Comparison of ENCODE assay signal across 1 cellular context in genomic region chr5:149837680-149838269, GRCh38.
A peak's percentile ranks its signal among the peaks of the same experiment; 100 is the strongest.
TF ChIP-seq lines count a peak whose summit lies in the region.

No MANE protein-coding gene starts in this region.

TF ChIP-seq in K562, 482 proteins besides CTCF, POLR2A, EP300 and RAD21 (continued from another document and continues in another):
- TF ChIP-seq DEAF1 (CRISPR knock-in tag; IDR thresholded peaks at IDR 0.05) (peak; percentile 73), RCOR1 (IDR thresholded peaks at IDR 0.05; ENCODE audit: borderline replicate concordance in 1 of 2, low read depth in 2 of 2, low read length in 2 of 2) (0 out of 4 replicates have a peak, but pooled peaks of 1 of the 2 experiments have one; percentile 13), PHB (CRISPR knock-in tag; IDR thresholded peaks at IDR 0.05) (no peak), CCAR2 (IDR thresholded peaks at IDR 0.05; ENCODE audit: low read depth, low read length) (no peak), GTF2F1 (IDR thresholded peaks at IDR 0.05; ENCODE audit: low read depth, low read length) (no peak), POLR3A (IDR thresholded peaks at IDR 0.05; ENCODE audit: borderline replicate concordance, extremely low read depth, insufficient read depth, insufficient read length) (no peak), KHSRP (IDR thresholded peaks at IDR 0.05) (no peak), ZNF280B (CRISPR knock-in tag; IDR thresholded peaks at IDR 0.05) (no peak), GATAD2B (IDR thresholded peaks at IDR 0.05; ENCODE audit: borderline replicate concordance) (no peak), DMBX1 (CRISPR knock-in tag; IDR thresholded peaks at IDR 0.05; ENCODE audit: borderline replicate concordance) (no peak), KLF16 (IDR thresholded peaks at IDR 0.05) (peak; percentile 63), ZNF583 (CRISPR knock-in tag; IDR thresholded peaks at IDR 0.05) (no peak), ZBTB33 (CRISPR knock-in tag; IDR thresholded peaks at IDR 0.05) (peak; percentile 95), CTCFL (IDR thresholded peaks at IDR 0.05; ENCODE audit: borderline replicate concordance, insufficient read depth, low read depth, low read length, poor library complexity, severe bottlenecking) (peak; percentile 43), BCL6 (CRISPR knock-in tag; IDR thresholded peaks at IDR 0.05) (no peak), ZBTB40 (IDR thresholded peaks at IDR 0.05) (no peak), ZBTB40 (CRISPR knock-in tag; IDR thresholded peaks at IDR 0.05) (no peak), CEBPG (CRISPR knock-in tag; IDR thresholded peaks at IDR 0.05) (peak; percentile 74), CEBPG (tag; conservative IDR thresholded peaks at IDR 0.05 in 1 of 2, IDR thresholded peaks at IDR 0.05 in 1 of 2) (no peak), VEZF1 (CRISPR knock-in tag; IDR thresholded peaks at IDR 0.05) (peak; percentile 47; the same call in 1 of the 2 replicates), MITF (IDR thresholded peaks at IDR 0.05) (no peak), HDGF (IDR thresholded peaks at IDR 0.05) (no peak), SMAD3 (CRISPR knock-in tag; conservative IDR thresholded peaks at IDR 0.05) (no peak), STAG1 (CRISPR knock-in tag; IDR thresholded peaks at IDR 0.05; ENCODE audit: borderline replicate concordance) (peak; percentile 84)
